ENCODE assay signal across 8 cellular contexts in the genomic region with DNA sequence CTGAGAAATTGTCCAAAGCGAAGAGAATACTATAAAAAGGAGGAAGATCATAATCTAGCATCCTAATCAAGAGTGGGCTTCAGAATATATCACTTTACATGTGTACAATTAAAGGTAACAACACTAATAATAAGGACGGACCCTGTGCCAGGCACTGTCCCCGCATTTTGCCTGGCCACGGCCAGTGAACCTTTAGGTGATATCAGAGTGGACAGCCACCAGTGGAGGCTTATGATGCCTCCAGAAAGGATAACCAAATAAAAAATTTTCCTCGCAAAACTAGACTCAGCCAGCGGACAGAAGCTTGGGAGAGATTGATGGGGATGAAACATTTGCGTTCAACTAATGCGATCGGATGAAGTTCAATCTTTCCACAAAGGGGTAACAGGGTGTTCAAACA.
"Had no signal": no experiment of that assay in that cellular context is flagged by ENCODE, and none has a peak within 500 bp of the region (broad histone marks: within the 10 kb centered on the region; RNA-seq: fewer than 3 reads in every experiment).

No MANE protein-coding gene starts in this region.

- H2AFZ ChIP-seq: GM23248, GM23338 had no signal

- H3K4me2 ChIP-seq: GM23338 had no signal

- H3K9me3 ChIP-seq: HAP-1 had no signal

- H3K4me3 ChIP-seq: GM23248, GM23338, HAP-1 had no signal

- H3K27ac ChIP-seq: GM23248 had no signal

- H3K27ac Mint-ChIP-seq: GM23338, H9, HFFc6 had no signal

- DNase-seq: GM23248, GOT3, H7, H9, HCEC 1CT, HFFc6 had no signal

- H3K4me1 ChIP-seq: HAP-1 had no signal

- H3K36me3 ChIP-seq: HAP-1 had no signal

- H3K4me1 Mint-ChIP-seq: GM23338, H9 had no signal

- H3K4me3 Mint-ChIP-seq: GM23338, H9, HFFc6 had no signal
